ENCODE assay signal across 14 cellular contexts in the genomic region with DNA sequence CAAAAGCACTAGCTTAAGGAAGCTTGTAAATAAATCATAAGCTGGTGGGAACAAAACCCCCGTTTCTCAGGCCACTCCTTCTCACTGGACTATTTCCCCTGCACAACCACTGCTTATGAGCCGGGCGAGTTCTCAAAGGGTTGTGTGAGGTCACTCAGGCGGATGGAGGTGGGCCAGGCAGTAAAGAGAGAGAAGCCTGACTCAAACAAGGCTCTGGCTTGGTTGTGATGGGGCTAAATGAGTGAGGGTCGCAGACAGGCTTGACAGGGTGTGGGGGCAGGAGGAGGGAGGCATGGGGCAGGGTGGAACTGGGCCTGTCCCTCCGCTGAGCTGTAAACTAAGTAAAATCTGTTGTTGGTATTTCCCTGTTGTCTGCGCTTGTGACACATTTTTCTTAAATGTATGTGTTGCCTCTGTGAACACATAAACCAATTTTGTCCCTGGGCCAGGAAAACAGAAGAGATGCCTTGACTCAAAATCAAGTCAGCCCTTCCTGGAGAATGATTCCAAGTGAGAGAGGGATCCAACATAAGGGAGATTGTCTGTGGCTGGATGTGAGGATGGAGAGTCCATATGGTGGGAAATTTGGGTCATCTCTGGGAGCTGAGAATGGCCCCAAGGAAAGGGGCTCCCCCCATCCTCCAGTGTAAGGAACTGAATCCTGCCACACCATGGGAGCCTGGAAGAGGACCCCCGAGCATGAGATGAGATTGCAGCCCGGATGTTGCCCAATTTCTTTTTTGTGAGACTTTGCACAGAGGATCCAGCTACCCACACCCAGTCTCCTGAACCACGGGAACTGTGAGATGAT. TPM values are rescaled to one million over a fixed set of nuclear protein-coding genes. Genes with fewer than 3 reads are reported as not detected.
DNase-seq lines count a peak whose midpoint lies in the region; ATAC-seq and TF ChIP-seq lines count a peak whose summit lies in the region.
"Had no signal": no experiment of that assay in that cellular context is flagged by ENCODE, and none has a peak within 500 bp of the region (broad histone marks: within the 10 kb centered on the region; RNA-seq: fewer than 3 reads in every experiment).

No MANE protein-coding gene starts in this region.

- no peak for ATAC-seq in HG03095 (IDR thresholded peaks at IDR 0.05; ENCODE audit: unreplicated experiment)
- no peak for ATAC-seq in HG02623 (IDR thresholded peaks at IDR 0.05; ENCODE audit: unreplicated experiment)

- no peak for TF ChIP-seq CTCF in OCI-LY3 (IDR thresholded peaks at IDR 0.05; ENCODE audit: low read depth, low read length)
- TF ChIP-seq CTCF in left ventricle myocardium inferior (IDR thresholded peaks at IDR 0.05; ENCODE audit: borderline replicate concordance), result no peak

- H3K4me1 ChIP-seq in OCI-LY3 (ENCODE audit: low read length), result peaks cover 9% of the 10 kb centered on the region
- peaks cover 71% of the 10 kb centered on the region for H3K4me1 ChIP-seq in left ventricle myocardium inferior
- peaks cover 2% of the 10 kb centered on the region for H3K4me1 ChIP-seq in rectal smooth muscle tissue (ENCODE audit: control insufficient read depth, insufficient read depth, low read length)

- no peaks in the 10 kb centered on the region for H3K27me3 ChIP-seq in OCI-LY3 (ENCODE audit: low read depth, low read length)
- H3K27me3 ChIP-seq in left ventricle myocardium inferior (ENCODE audit: low read depth), result no peaks in the 10 kb centered on the region
- H3K27me3 ChIP-seq in rectal smooth muscle tissue (ENCODE audit: control insufficient read depth, insufficient read depth, low read length), result no peaks in the 10 kb centered on the region

- intact Hi-C loops in left ventricle myocardium inferior (cut with micrococcal nuclease), result no loop called here

- H3K4me3 ChIP-seq in OCI-LY3 (ENCODE audit: low read length) (no peak overlapping the region), left ventricle myocardium inferior (no peak overlapping the region), rectal smooth muscle tissue (ENCODE audit: low read length) (no peak overlapping the region)
- H3K4me3 ChIP-seq: skin epidermis had no signal

- H3K9ac ChIP-seq in OCI-LY3 (ENCODE audit: low read length) (no peak overlapping the region), rectal smooth muscle tissue (ENCODE audit: low read length) (no peak overlapping the region)

- DNase-seq in GM03348 (ENCODE audit: low spot score) (peak; percentile 31), left ventricle myocardium inferior (peak; percentile 42), NOMO-1 treated with dmso at 0.1 percent for 144 hours (lab: John Stamatoyannopoulos, UW; ENCODE audit: unreplicated experiment) (no peak)
- DNase-seq in activated CD4-positive, alpha-beta T cell treated with anti-CD3 and anti-CD28 coated beads, Interleukin-2, amount 50 U/mL, for 1 hour, result no peak
- DNase-seq: activated CD4-positive, alpha-beta T cell treated with anti-CD3 and anti-CD28 coated beads for 4 hours; effector memory CD4-positive, alpha-beta T cell had no signal

- H3K9me3 ChIP-seq in OCI-LY3 (ENCODE audit: insufficient read depth, low read length), result no peaks in the 10 kb centered on the region
- H3K9me3 ChIP-seq in left ventricle myocardium inferior (replicated peaks), result no peaks in the 10 kb centered on the region

- H3K79me2 ChIP-seq in OCI-LY3 (ENCODE audit: low read length), result no peaks in the 10 kb centered on the region

- no peaks in the 10 kb centered on the region for H3K36me3 ChIP-seq in OCI-LY3 (replicated peaks; ENCODE audit: low read depth, low read length)
- peaks cover 20% of the 10 kb centered on the region for H3K36me3 ChIP-seq in left ventricle myocardium inferior
- H3K36me3 ChIP-seq in rectal smooth muscle tissue (ENCODE audit: control insufficient read depth, insufficient read depth, low read length), result no peaks in the 10 kb centered on the region

- no peaks in the 10 kb centered on the region for H4K20me1 ChIP-seq in OCI-LY3 (ENCODE audit: insufficient read depth, low read length)

- no peak overlapping the region for H2AFZ ChIP-seq in OCI-LY3 (ENCODE audit: low read depth, low read length)

- H3K27ac ChIP-seq in OCI-LY3 (ENCODE audit: low read length) (no peak overlapping the region), left ventricle myocardium inferior (replicated peaks) (peak overlapping the region; percentile 90), rectal smooth muscle tissue (ENCODE audit: low read depth, low read length) (peak overlapping the region; percentile 59)
- H3K27ac ChIP-seq: HL-60, RWPE1 had no signal

- H3K4me2 ChIP-seq in OCI-LY3 (ENCODE audit: low read length), result 0 out of 2 replicates have a peak overlapping the region, but pooled peaks have one; percentile 13

RNA-seq across cellular contexts. Expression of gene CRYM, which starts 13.7 kb away (rescaled TPM):
- 147 TPM for total RNA-seq in left ventricle myocardium inferior

RNA-seq across cellular contexts. Expression of gene ANKS4B, which starts 30.9 kb away (rescaled TPM):
- not detected for total RNA-seq in left ventricle myocardium inferior

RNA-seq across cellular contexts. Expression of gene ZP2, which starts 53.1 kb away (rescaled TPM):
- not detected for total RNA-seq in left ventricle myocardium inferior
- total RNA-seq: H1 had no signal

Comparison
In these comparisons a context has a peak if more than half of its experiments do, and no peak if none do; other contexts are left out.
1. DNase-seq: peak in GM03348 (single experiment) and left ventricle myocardium inferior (single experiment); none in activated CD4-positive, alpha-beta T cell treated with anti-CD3 and anti-CD28 coated beads, Interleukin-2, amount 50 U/mL, for 1 hour (single experiment) and NOMO-1 treated with dmso at 0.1 percent for 144 hours (single experiment).